1 cellular context compared by ENCODE assay signal in the genomic region with DNA sequence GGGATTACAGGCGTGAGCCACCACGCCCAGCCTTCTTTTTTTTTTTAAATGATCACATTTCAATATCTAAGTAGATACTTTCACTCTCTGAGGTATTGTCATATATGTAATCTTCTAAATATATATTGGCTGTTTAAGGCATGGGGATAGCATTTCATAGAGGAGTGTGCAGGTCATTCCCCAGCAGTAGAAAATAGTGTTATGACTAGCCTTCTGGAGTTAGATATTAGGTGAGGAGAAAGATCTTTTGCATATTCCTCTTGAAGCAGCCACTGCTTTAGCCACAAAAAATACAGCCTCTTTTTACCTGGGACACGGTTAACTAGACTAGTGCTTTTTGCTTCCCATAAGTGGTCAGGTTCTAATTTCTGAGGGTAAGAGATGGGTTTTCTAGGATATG.
TF ChIP-seq lines count a peak whose summit lies in the region.

No MANE protein-coding gene starts in this region.

TF ChIP-seq in GM12878, 131 proteins besides CTCF, POLR2A, EP300 and RAD21 (continued from another document):
- TF ChIP-seq, protein P1, sequence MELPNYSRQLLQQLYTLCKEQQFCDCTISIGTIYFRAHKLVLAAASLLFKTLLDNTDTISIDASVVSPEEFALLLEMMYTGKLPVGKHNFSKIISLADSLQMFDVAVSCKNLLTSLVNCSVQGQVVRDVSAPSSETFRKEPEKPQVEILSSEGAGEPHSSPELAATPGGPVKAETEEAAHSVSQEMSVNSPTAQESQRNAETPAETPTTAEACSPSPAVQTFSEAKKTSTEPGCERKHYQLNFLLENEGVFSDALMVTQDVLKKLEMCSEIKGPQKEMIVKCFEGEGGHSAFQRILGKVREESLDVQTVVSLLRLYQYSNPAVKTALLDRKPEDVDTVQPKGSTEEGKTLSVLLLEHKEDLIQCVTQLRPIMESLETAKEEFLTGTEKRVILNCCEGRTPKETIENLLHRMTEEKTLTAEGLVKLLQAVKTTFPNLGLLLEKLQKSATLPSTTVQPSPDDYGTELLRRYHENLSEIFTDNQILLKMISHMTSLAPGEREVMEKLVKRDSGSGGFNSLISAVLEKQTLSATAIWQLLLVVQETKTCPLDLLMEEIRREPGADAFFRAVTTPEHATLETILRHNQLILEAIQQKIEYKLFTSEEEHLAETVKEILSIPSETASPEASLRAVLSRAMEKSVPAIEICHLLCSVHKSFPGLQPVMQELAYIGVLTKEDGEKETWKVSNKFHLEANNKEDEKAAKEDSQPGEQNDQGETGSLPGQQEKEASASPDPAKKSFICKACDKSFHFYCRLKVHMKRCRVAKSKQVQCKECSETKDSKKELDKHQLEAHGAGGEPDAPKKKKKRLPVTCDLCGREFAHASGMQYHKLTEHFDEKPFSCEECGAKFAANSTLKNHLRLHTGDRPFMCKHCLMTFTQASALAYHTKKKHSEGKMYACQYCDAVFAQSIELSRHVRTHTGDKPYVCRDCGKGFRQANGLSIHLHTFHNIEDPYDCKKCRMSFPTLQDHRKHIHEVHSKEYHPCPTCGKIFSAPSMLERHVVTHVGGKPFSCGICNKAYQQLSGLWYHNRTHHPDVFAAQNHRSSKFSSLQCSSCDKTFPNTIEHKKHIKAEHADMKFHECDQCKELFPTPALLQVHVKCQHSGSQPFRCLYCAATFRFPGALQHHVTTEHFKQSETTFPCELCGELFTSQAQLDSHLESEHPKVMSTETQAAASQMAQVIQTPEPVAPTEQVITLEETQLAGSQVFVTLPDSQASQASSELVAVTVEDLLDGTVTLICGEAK (IDR thresholded peaks at IDR 0.05; ENCODE audit: borderline replicate concordance): no peak
- no peak for TF ChIP-seq RAD51 (IDR thresholded peaks at IDR 0.05)
- TF ChIP-seq, protein P2, sequence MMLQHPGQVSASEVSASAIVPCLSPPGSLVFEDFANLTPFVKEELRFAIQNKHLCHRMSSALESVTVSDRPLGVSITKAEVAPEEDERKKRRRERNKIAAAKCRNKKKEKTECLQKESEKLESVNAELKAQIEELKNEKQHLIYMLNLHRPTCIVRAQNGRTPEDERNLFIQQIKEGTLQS (IDR thresholded peaks at IDR 0.05; ENCODE audit: borderline replicate concordance, extremely low read depth, low read depth, low read length): no peak
- no peak for TF ChIP-seq ESRRA (IDR thresholded peaks at IDR 0.05; ENCODE audit: low read length)
- no peak for TF ChIP-seq TBL1XR1 (IDR thresholded peaks at IDR 0.05; ENCODE audit: low read depth, low read length)
- no peak for TF ChIP-seq MTA3 (IDR thresholded peaks at IDR 0.05; ENCODE audit: borderline replicate concordance, low read length)
- TF ChIP-seq, protein P3, sequence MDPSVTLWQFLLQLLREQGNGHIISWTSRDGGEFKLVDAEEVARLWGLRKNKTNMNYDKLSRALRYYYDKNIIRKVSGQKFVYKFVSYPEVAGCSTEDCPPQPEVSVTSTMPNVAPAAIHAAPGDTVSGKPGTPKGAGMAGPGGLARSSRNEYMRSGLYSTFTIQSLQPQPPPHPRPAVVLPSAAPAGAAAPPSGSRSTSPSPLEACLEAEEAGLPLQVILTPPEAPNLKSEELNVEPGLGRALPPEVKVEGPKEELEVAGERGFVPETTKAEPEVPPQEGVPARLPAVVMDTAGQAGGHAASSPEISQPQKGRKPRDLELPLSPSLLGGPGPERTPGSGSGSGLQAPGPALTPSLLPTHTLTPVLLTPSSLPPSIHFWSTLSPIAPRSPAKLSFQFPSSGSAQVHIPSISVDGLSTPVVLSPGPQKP (IDR thresholded peaks at IDR 0.05; ENCODE audit: low read depth, low read length): no peak
- TF ChIP-seq, protein P4, sequence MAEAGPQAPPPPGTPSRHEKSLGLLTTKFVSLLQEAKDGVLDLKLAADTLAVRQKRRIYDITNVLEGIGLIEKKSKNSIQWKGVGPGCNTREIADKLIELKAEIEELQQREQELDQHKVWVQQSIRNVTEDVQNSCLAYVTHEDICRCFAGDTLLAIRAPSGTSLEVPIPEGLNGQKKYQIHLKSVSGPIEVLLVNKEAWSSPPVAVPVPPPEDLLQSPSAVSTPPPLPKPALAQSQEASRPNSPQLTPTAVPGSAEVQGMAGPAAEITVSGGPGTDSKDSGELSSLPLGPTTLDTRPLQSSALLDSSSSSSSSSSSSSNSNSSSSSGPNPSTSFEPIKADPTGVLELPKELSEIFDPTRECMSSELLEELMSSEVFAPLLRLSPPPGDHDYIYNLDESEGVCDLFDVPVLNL (IDR thresholded peaks at IDR 0.05; ENCODE audit: low read depth, low read length): no peak
- TF ChIP-seq JUNB (IDR thresholded peaks at IDR 0.05): peak; percentile 80
- TF ChIP-seq, protein P5, sequence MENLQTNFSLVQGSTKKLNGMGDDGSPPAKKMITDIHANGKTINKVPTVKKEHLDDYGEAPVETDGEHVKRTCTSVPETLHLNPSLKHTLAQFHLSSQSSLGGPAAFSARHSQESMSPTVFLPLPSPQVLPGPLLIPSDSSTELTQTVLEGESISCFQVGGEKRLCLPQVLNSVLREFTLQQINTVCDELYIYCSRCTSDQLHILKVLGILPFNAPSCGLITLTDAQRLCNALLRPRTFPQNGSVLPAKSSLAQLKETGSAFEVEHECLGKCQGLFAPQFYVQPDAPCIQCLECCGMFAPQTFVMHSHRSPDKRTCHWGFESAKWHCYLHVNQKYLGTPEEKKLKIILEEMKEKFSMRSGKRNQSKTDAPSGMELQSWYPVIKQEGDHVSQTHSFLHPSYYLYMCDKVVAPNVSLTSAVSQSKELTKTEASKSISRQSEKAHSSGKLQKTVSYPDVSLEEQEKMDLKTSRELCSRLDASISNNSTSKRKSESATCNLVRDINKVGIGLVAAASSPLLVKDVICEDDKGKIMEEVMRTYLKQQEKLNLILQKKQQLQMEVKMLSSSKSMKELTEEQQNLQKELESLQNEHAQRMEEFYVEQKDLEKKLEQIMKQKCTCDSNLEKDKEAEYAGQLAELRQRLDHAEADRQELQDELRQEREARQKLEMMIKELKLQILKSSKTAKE (IDR thresholded peaks at IDR 0.05; ENCODE audit: low read depth, poor library complexity, severe bottlenecking): no peak
- TF ChIP-seq YY1 (IDR thresholded peaks at IDR 0.05; ENCODE audit: low read depth, low read length): no peak
- TF ChIP-seq MEF2A (IDR thresholded peaks at IDR 0.05; ENCODE audit: insufficient read depth, low read depth, low read length): peak; percentile 81; the same call in 1 of the 2 replicates
- no peak for TF ChIP-seq CHD1 (IDR thresholded peaks at IDR 0.05; ENCODE audit: low read depth, low read length)
- TF ChIP-seq SMARCA5 (IDR thresholded peaks at IDR 0.05): no peak
- TF ChIP-seq ETV6 (conservative IDR thresholded peaks at IDR 0.05 in 1 of 2, IDR thresholded peaks at IDR 0.05 in 1 of 2; ENCODE audit: borderline replicate concordance in 1 of 2, low read depth in 1 of 2): no peak
- no peak for TF ChIP-seq HDGF (IDR thresholded peaks at IDR 0.05)
- no peak for TF ChIP-seq SIX5 (IDR thresholded peaks at IDR 0.05; ENCODE audit: low read depth, low read length, severe bottlenecking)
- TF ChIP-seq HCFC1 (IDR thresholded peaks at IDR 0.05; ENCODE audit: low read length): no peak
- peak; percentile 78 for TF ChIP-seq NFIC (IDR thresholded peaks at IDR 0.05; ENCODE audit: low read depth, low read length)
- TF ChIP-seq MYC (IDR thresholded peaks at IDR 0.05; ENCODE audit: insufficient read depth, insufficient read length, insufficient replicate concordance, low read length, severe bottlenecking): no peak
- no peak for TF ChIP-seq ASH2L (IDR thresholded peaks at IDR 0.05; ENCODE audit: borderline replicate concordance, low read depth)
- no peak for TF ChIP-seq FOS (IDR thresholded peaks at IDR 0.05; ENCODE audit: borderline replicate concordance, extremely low read depth, insufficient read length)
- no peak for TF ChIP-seq ATF7 (IDR thresholded peaks at IDR 0.05; ENCODE audit: low read depth)
- peak; percentile 70; the same call in 1 of the 2 replicates for TF ChIP-seq EED (IDR thresholded peaks at IDR 0.05; ENCODE audit: low read depth)
- TF ChIP-seq, protein P6, sequence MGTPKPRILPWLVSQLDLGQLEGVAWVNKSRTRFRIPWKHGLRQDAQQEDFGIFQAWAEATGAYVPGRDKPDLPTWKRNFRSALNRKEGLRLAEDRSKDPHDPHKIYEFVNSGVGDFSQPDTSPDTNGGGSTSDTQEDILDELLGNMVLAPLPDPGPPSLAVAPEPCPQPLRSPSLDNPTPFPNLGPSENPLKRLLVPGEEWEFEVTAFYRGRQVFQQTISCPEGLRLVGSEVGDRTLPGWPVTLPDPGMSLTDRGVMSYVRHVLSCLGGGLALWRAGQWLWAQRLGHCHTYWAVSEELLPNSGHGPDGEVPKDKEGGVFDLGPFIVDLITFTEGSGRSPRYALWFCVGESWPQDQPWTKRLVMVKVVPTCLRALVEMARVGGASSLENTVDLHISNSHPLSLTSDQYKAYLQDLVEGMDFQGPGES (IDR thresholded peaks at IDR 0.05): no peak
- TF ChIP-seq IKZF2 (IDR thresholded peaks at IDR 0.05): peak in 1 of 2 experiments; percentile 30; a peak in 1 of 4 replicates
- TF ChIP-seq BACH1 (IDR thresholded peaks at IDR 0.05; ENCODE audit: borderline replicate concordance): no peak
- no peak for TF ChIP-seq POLR2AphosphoS5 (IDR thresholded peaks at IDR 0.05; ENCODE audit: low read length)
- no peak for TF ChIP-seq NFYA (IDR thresholded peaks at IDR 0.05; ENCODE audit: borderline replicate concordance, low read depth, low read length)
- no peak for TF ChIP-seq LARP7 (IDR thresholded peaks at IDR 0.05)
- TF ChIP-seq SRF (IDR thresholded peaks at IDR 0.05; ENCODE audit: low read depth in 2 of 2, low read length in 2 of 2): no peak
